Comparison of ENCODE assay signal across 8 cellular contexts in genomic region chr13:73059460-73060250, GRCh38. TPM values are rescaled to one million over a fixed set of nuclear protein-coding genes. Genes with fewer than 3 reads are reported as not detected.
DNase-seq lines count a peak whose midpoint lies in the region; ATAC-seq and TF ChIP-seq lines count a peak whose summit lies in the region.

No MANE protein-coding gene starts in this region.

- POLR2A ChIA-PET in activated CD8-positive, alpha-beta T cell treated with anti-CD3 and anti-CD28 coated beads for 36 hours (lab: Charles Lee), result interaction anchor here (0.6 kb wide), 1 partner anchor 640 kb away, joined by 3 read pairs; no protein-coding TSS in a partner anchor

- no peaks in the 10 kb centered on the region for H3K36me3 Mint-ChIP-seq in activated CD8-positive, alpha-beta T cell treated with anti-CD3 and anti-CD28 coated beads for 36 hours (ENCODE audit: low read depth)
- H3K36me3 Mint-ChIP-seq in nephron (ENCODE audit: low read depth), result peaks cover 5% of the 10 kb centered on the region
- peaks cover 41% of the 10 kb centered on the region for H3K36me3 Mint-ChIP-seq in type B pancreatic cell

- ATAC-seq in HG02571 (IDR thresholded peaks at IDR 0.05; ENCODE audit: unreplicated experiment) (peak; percentile 38), esophagus mucosa (peak; percentile 3)
- ATAC-seq in activated CD8-positive, alpha-beta T cell treated with anti-CD3 and anti-CD28 coated beads for 36 hours, result peak; percentile 15

- no peak for TF ChIP-seq CTCF in activated CD8-positive, alpha-beta T cell treated with anti-CD3 and anti-CD28 coated beads for 36 hours (IDR thresholded peaks at IDR 0.05)
- TF ChIP-seq CTCF in nephron (IDR thresholded peaks at IDR 0.05; ENCODE audit: unreplicated experiment in 3 of 3) (no peak), type B pancreatic cell (conservative IDR thresholded peaks at IDR 0.05) (peak; percentile 29)

- H3K27ac Mint-ChIP-seq in activated CD8-positive, alpha-beta T cell treated with anti-CD3 and anti-CD28 coated beads for 36 hours, result no peak overlapping the region
- H3K27ac Mint-ChIP-seq in nephron (peak overlapping the region; percentile 72 to 87 (median 83)), type B pancreatic cell (peak overlapping the region; percentile 98)

- intact Hi-C loops in activated CD8-positive, alpha-beta T cell treated with anti-CD3 and anti-CD28 coated beads for 36 hours (cut with micrococcal nuclease), result no loop called here

- H3K4me3 Mint-ChIP-seq in activated CD8-positive, alpha-beta T cell treated with anti-CD3 and anti-CD28 coated beads for 36 hours, result peak overlapping the region; percentile 61
- H3K4me3 Mint-ChIP-seq in nephron (peak overlapping the region; percentile 89 to 96 (median 94)), type B pancreatic cell (peak overlapping the region; percentile 95)

- DNase-seq in NCI-H345 (lab: John Stamatoyannopoulos, UW), result peak; percentile 54
- DNase-seq in NCI-H345 treated with DMSO at 0.1 percent for 48 hours (lab: John Stamatoyannopoulos, UW; ENCODE audit: unreplicated experiment), result no peak
- DNase-seq in NCI-H1092 treated with DMSO at 0.1 percent for 48 hours (lab: John Stamatoyannopoulos, UW), result peak; percentile 75
- peak; percentile 31 for DNase-seq in activated CD8-positive, alpha-beta T cell treated with anti-CD3 and anti-CD28 coated beads for 36 hours
- DNase-seq in type B pancreatic cell (ENCODE audit: extremely low spot score, unreplicated experiment), result no peak

- CTCF ChIA-PET in activated CD8-positive, alpha-beta T cell treated with anti-CD3 and anti-CD28 coated beads for 36 hours (lab: Charles Lee), result interaction anchor here (0.9 to 2.0 kb wide), 6 partner anchors 10 to 651 kb away, joined by 3 to 10 read pairs (median 3); no protein-coding TSS in a partner anchor

- H3K4me1 Mint-ChIP-seq in activated CD8-positive, alpha-beta T cell treated with anti-CD3 and anti-CD28 coated beads for 36 hours (ENCODE audit: low read depth), result peaks cover 15% of the 10 kb centered on the region
- H3K4me1 Mint-ChIP-seq in nephron, result peaks cover 51% of the 10 kb centered on the region
- peaks cover 24% of the 10 kb centered on the region for H3K4me1 Mint-ChIP-seq in type B pancreatic cell (ENCODE audit: unreplicated experiment)

- H3K9me3 Mint-ChIP-seq in activated CD8-positive, alpha-beta T cell treated with anti-CD3 and anti-CD28 coated beads for 36 hours, result no peaks in the 10 kb centered on the region
- H3K9me3 Mint-ChIP-seq in nephron (no peaks in the 10 kb centered on the region), type B pancreatic cell (no peaks in the 10 kb centered on the region)

- H3K27me3 Mint-ChIP-seq in activated CD8-positive, alpha-beta T cell treated with anti-CD3 and anti-CD28 coated beads for 36 hours, result peaks cover 37% of the 10 kb centered on the region
- peaks cover 61% of the 10 kb centered on the region for H3K27me3 Mint-ChIP-seq in nephron (ENCODE audit: low read depth)
- peaks cover 46% of the 10 kb centered on the region for H3K27me3 Mint-ChIP-seq in type B pancreatic cell

RNA-seq across cellular contexts. Expression of gene KLF5, which starts 0.8 kb away (rescaled TPM):
- total RNA-seq in activated CD8-positive, alpha-beta T cell treated with anti-CD3 and anti-CD28 coated beads for 36 hours, result 1 to 10 TPM; 1.3 to 1.6 TPM
- 302 TPM for total RNA-seq in esophagus mucosa
- total RNA-seq in type B pancreatic cell (ENCODE audit: low replicate concordance), result 189 and 632 TPM in 2 replicates

Comparison
In these comparisons a context has a peak if more than half of its experiments do, and no peak if none do; other contexts are left out.
1. DNase-seq: peak in NCI-H345 (single experiment), NCI-H1092 treated with DMSO at 0.1 percent for 48 hours (single experiment) and activated CD8-positive, alpha-beta T cell treated with anti-CD3 and anti-CD28 coated beads for 36 hours (single experiment); none in NCI-H345 treated with DMSO at 0.1 percent for 48 hours (single experiment) and type B pancreatic cell (single experiment).
2. RNA of gene KLF5, which starts 0.8 kb away (total RNA-seq): 302 TPM in esophagus mucosa (single experiment) and 189 to 632 TPM in type B pancreatic cell; 1.3 to 1.6 TPM in activated CD8-positive, alpha-beta T cell treated with anti-CD3 and anti-CD28 coated beads for 36 hours; every median in the first group is over 10 times any median in the second.
3. Peak in every context shown above with its lines, with median percentiles within 50 percentile points of each other: ATAC-seq and H3K4me3 Mint-ChIP-seq.